Comparison of ENCODE assay signal across 9 cellular contexts in genomic region chr9:97853056-97853843, GRCh38. TPM values are rescaled to one million over a fixed set of nuclear protein-coding genes. Genes with fewer than 3 reads are reported as not detected.
DNase-seq lines count a peak whose midpoint lies in the region; TF ChIP-seq lines count a peak whose summit lies in the region.
"Had no signal": no experiment of that assay in that cellular context is flagged by ENCODE, and none has a peak within 500 bp of the region (broad histone marks: within the 10 kb centered on the region; RNA-seq: fewer than 3 reads in every experiment).

Gene FOXE1 (plus strand): TSS chr9:97853226. CDS start chr9:97853915, 689 bp downstream.

- peak within 1 kb of the TSS; percentile 64 for H3K4me3 ChIP-seq in SK-N-MC
- H3K4me3 ChIP-seq in sigmoid colon = peak within 1 kb of the TSS in 3 of 4 donors; percentile 25 to 43 (median 42)

- H3K27me3 ChIP-seq in sigmoid colon = peaks cover 85 to 100% (median 99%) of the 10 kb centered on the region in 3 donors

- TF ChIP-seq EP300 in sigmoid colon (IDR thresholded peaks at IDR 0.05) = no peak

- H3K9me3 ChIP-seq in SK-N-MC (ENCODE audit: low read depth, low read length) (no peaks in the 10 kb centered on the region), sigmoid colon (no peaks in the 10 kb centered on the region)

- 1 to 2% methylated on average over 83 of the region's 83 CpGs for WGBS in sigmoid colon, 2 donors

- DNase-seq in DMS153 treated with DMSO at 0.1 percent for 48 hours (lab: John Stamatoyannopoulos, UW; ENCODE audit: unreplicated experiment) (peak; percentile 6), DMS153 (lab: John Stamatoyannopoulos, UW) (no peak), SK-N-MC (ENCODE audit: low read depth, low spot score) (no peak), glutamatergic neuron (peak; percentile 26), sigmoid colon (no peak), HPDE6-E6E7 (ENCODE audit: extremely low spot score) (no peak), NCI-H1694 treated with DMSO at 0.1 percent for 48 hours (lab: John Stamatoyannopoulos, UW) (no peak)
- no peak for DNase-seq in stimulated activated CD8-positive, alpha-beta memory T cell treated with anti-CD3 and anti-CD28 coated beads, Interleukin-4, amount 100 ng/mL, for 48 hours
- DNase-seq: hippocampal formation had no signal

- H3K4me1 ChIP-seq in sigmoid colon = peaks cover 0 to 59% (median 40%) of the 10 kb centered on the region in 4 donors

- peaks cover 41% of the 10 kb centered on the region for H3K27me3 Mint-ChIP-seq in glutamatergic neuron (ENCODE audit: unreplicated experiment)

- H3K4me3 Mint-ChIP-seq in glutamatergic neuron (ENCODE audit: unreplicated experiment) = peak within 1 kb of the TSS; percentile 92

- H3K27ac Mint-ChIP-seq in glutamatergic neuron (ENCODE audit: unreplicated experiment) = no peak within 1 kb of the TSS

- H3K27ac ChIP-seq in SK-N-MC (no peak within 1 kb of the TSS), sigmoid colon (no peak within 1 kb of the TSS)

- TF ChIP-seq CTCF in glutamatergic neuron (IDR thresholded peaks at IDR 0.05; ENCODE audit: partially characterized antibody, unreplicated experiment) = no peak
- no peak for TF ChIP-seq CTCF in sigmoid colon (IDR thresholded peaks at IDR 0.05)

- H3K36me3 ChIP-seq in SK-N-MC (ENCODE audit: insufficient read depth, low read length) (no peaks in the 10 kb centered on the region), sigmoid colon (no peaks in the 10 kb centered on the region)

- H3K36me3 Mint-ChIP-seq in glutamatergic neuron (ENCODE audit: unreplicated experiment) = no peaks in the 10 kb centered on the region

- peaks cover 1% of the 10 kb centered on the region for H3K9me3 Mint-ChIP-seq in glutamatergic neuron (ENCODE audit: unreplicated experiment)

- H3K9ac ChIP-seq in SK-N-MC (ENCODE audit: insufficient read length) = no peak within 1 kb of the TSS

- H3K4me1 Mint-ChIP-seq in glutamatergic neuron (ENCODE audit: low read depth, unreplicated experiment) = peaks cover 2% of the 10 kb centered on the region

- intact Hi-C loops in sigmoid colon (cut with DNase I) = no loop called here

- no peak for TF ChIP-seq POLR2A in sigmoid colon (IDR thresholded peaks at IDR 0.05)

RNA-seq across cellular contexts. Expression of gene FOXE1, which starts in this region (rescaled TPM):
- not detected for total RNA-seq in glutamatergic neuron (ENCODE audit: unreplicated experiment)
- total RNA-seq in sigmoid colon = not detected
- not detected for polyA plus RNA-seq in sigmoid colon

Comparison
In these comparisons a context has a peak if more than half of its experiments do, and no peak if none do; other contexts are left out.
1. Peak in DNase-seq in glutamatergic neuron; RNA of the gene not detected or under 1 TPM.